ENCODE assay signal across 8 cellular contexts in genomic region chr5:35089688-35090314, GRCh38. TPM values are rescaled to one million over a fixed set of nuclear protein-coding genes. Genes with fewer than 3 reads are reported as not detected.
DNase-seq lines count a peak whose midpoint lies in the region; ATAC-seq, FAIRE-seq and TF ChIP-seq lines count a peak whose summit lies in the region.

No MANE protein-coding gene starts in this region.

- no peak overlapping the region for H2BK5ac ChIP-seq in H1 (ENCODE audit: low read depth, low read length)

- no peak overlapping the region for H4K5ac ChIP-seq in H1 (ENCODE audit: insufficient read length, low read depth, low read length)

- H3K9me3 Mint-ChIP-seq in activated CD4-positive, alpha-beta memory T cell treated with anti-CD3 and anti-CD28 coated beads, Interleukin-2, amount 10 ng/mL, durations not matched to agents 7 days and 5 days = no peaks in the 10 kb centered on the region
- no peaks in the 10 kb centered on the region for H3K9me3 Mint-ChIP-seq in naive B cell

- peak; percentile 90 for FAIRE-seq in H1 (lab: Jason Lieb, UNC)

- no peak overlapping the region for H2BK20ac ChIP-seq in H1 (ENCODE audit: low read length)

- no peaks in the 10 kb centered on the region for H3K79me2 ChIP-seq in H1 (ENCODE audit: control insufficient read depth in 1 of 2, insufficient read depth in 2 of 2, low read length in 2 of 2)

- peak overlapping the region; percentile 99 for H2AFZ ChIP-seq in H1 (ENCODE audit: low read length)

- no peaks in the 10 kb centered on the region for H3K4me1 Mint-ChIP-seq in activated CD4-positive, alpha-beta memory T cell treated with anti-CD3 and anti-CD28 coated beads, Interleukin-2, amount 10 ng/mL, durations not matched to agents 7 days and 5 days
- no peaks in the 10 kb centered on the region for H3K4me1 Mint-ChIP-seq in naive B cell

- 68% methylated on average over 5 of the region's 5 CpGs; no CpG with 5 or more reads in 1 of the 2 experiments for WGBS in H1 (ENCODE audit: extremely low coverage in 1 of 2, insufficient coverage in 1 of 2, insufficient read length in 1 of 2, insufficient replicate concordance in 2 of 2, low coverage in 1 of 2, low lambda C conversion rate in 2 of 2, missing lambda C conversion rate in 1 of 2), 2 experiments

- H3K18ac ChIP-seq in H1 (ENCODE audit: extremely low read depth, low read length) = no peak overlapping the region

- no peaks in the 10 kb centered on the region for H3K36me3 ChIP-seq in H1 (ENCODE audit: control insufficient read depth in 2 of 4, insufficient read depth in 4 of 4, low read length in 3 of 4)

- no peak overlapping the region for H3K56ac ChIP-seq in H1 (replicated peaks; ENCODE audit: insufficient read length, low read depth, low read length)

- no peak overlapping the region for H3K23ac ChIP-seq in H1 (ENCODE audit: insufficient read length)

- DNase-seq in G401 (ENCODE audit: low spot score) (peak; percentile 46), NCI-H748 (lab: John Stamatoyannopoulos, UW; ENCODE audit: unreplicated experiment) (peak; percentile 74), H1 (ENCODE audit: low read depth in 1 of 2, low spot score in 2 of 2) (peak; percentile 29 to 84), naive B cell (peak; percentile 31), stromal cell of bone marrow (ENCODE audit: low read depth) (peak; percentile 67)
- DNase-seq in activated CD4-positive, alpha-beta memory T cell treated with anti-CD3 and anti-CD28 coated beads, Interleukin-2, amount 10 ng/mL, durations not matched to agents 7 days and 5 days = peak; percentile 45

- peaks cover 13% of the 10 kb centered on the region for H3K27me3 Mint-ChIP-seq in activated CD4-positive, alpha-beta memory T cell treated with anti-CD3 and anti-CD28 coated beads, Interleukin-2, amount 10 ng/mL, durations not matched to agents 7 days and 5 days
- peaks cover 0 to 13% (median 10%) of the 10 kb centered on the region in 3 donors for H3K27me3 Mint-ChIP-seq in naive B cell

- H3K9me3 ChIP-seq in H1 (ENCODE audit: insufficient read depth in 2 of 2, low read depth in 1 of 2, low read length in 1 of 2) = no peaks in the 10 kb centered on the region

- no peak overlapping the region for H3K27ac Mint-ChIP-seq in activated CD4-positive, alpha-beta memory T cell treated with anti-CD3 and anti-CD28 coated beads, Interleukin-2, amount 10 ng/mL, durations not matched to agents 7 days and 5 days
- no peak overlapping the region for H3K27ac Mint-ChIP-seq in naive B cell

- H3K4me2 ChIP-seq in H1 (ENCODE audit: insufficient read depth in 1 of 2, low read depth in 2 of 2, low read length in 2 of 2) = no peak overlapping the region

- no peak overlapping the region for H3K14ac ChIP-seq in H1 (ENCODE audit: insufficient read length)

- no peak for TF ChIP-seq POLR2A in H1 (IDR thresholded peaks at IDR 0.05; ENCODE audit: control extremely low read depth in 1 of 2, low read depth in 2 of 2, low read length in 2 of 2)

- ATAC-seq in HG02759 (IDR thresholded peaks at IDR 0.05; ENCODE audit: unreplicated experiment) (peak; percentile 57), naive B cell (ENCODE audit: low read depth in 2 of 2) (peak in 1 of 2 donors; percentile 25), HG03139 (IDR thresholded peaks at IDR 0.05; ENCODE audit: unreplicated experiment) (no peak)

- no peak overlapping the region for H4K8ac ChIP-seq in H1 (ENCODE audit: extremely low read depth, insufficient read depth, low read length)

- POLR2A ChIA-PET in activated CD4-positive, alpha-beta memory T cell treated with anti-CD3 and anti-CD28 coated beads, Interleukin-2, amount 10 ng/mL, durations not matched to agents 7 days and 5 days (lab: Charles Lee) = no interaction called here
- POLR2A ChIA-PET in H1 (lab: Charles Lee; ENCODE audit: partially characterized antibody) = no interaction called here

- H2AK5ac ChIP-seq in H1 (ENCODE audit: low read depth, low read length) = no peak overlapping the region

- TF ChIP-seq EP300 in H1 (IDR thresholded peaks at IDR 0.05; ENCODE audit: borderline replicate concordance in 1 of 2, low read depth in 2 of 2, low read length in 2 of 2) = no peak

- H3K23me2 ChIP-seq in H1 (ENCODE audit: low read depth, low read length) = no peaks in the 10 kb centered on the region; the same call in 1 of the 2 replicates

- peaks cover 0 to 4% (median 1%) of the 10 kb centered on the region in 4 experiments; a peak in 2 of 7 replicates for H3K4me1 ChIP-seq in H1 (replicated peaks in 1 of 4; ENCODE audit: control insufficient read depth in 3 of 4, insufficient read depth in 4 of 4, low read length in 3 of 4)

- H2BK15ac ChIP-seq in H1 (ENCODE audit: low read length) = no peak overlapping the region

- H4K20me1 ChIP-seq in H1 (replicated peaks in 1 of 2; ENCODE audit: control insufficient read depth in 1 of 2, insufficient read depth in 2 of 2, low read length in 2 of 2) = no peaks in the 10 kb centered on the region

- H3K4me3 Mint-ChIP-seq in activated CD4-positive, alpha-beta memory T cell treated with anti-CD3 and anti-CD28 coated beads, Interleukin-2, amount 10 ng/mL, durations not matched to agents 7 days and 5 days = no peak overlapping the region
- no peak overlapping the region for H3K4me3 Mint-ChIP-seq in naive B cell

- H3K36me3 Mint-ChIP-seq in activated CD4-positive, alpha-beta memory T cell treated with anti-CD3 and anti-CD28 coated beads, Interleukin-2, amount 10 ng/mL, durations not matched to agents 7 days and 5 days (ENCODE audit: low read depth) = no peaks in the 10 kb centered on the region
- no peaks in the 10 kb centered on the region for H3K36me3 Mint-ChIP-seq in naive B cell

- H4K91ac ChIP-seq in H1 (replicated peaks; ENCODE audit: insufficient read length, low read length) = no peak overlapping the region

- TF ChIP-seq RAD21 in H1 (IDR thresholded peaks at IDR 0.05 in 1 of 2, conservative IDR thresholded peaks at IDR 0.05 in 1 of 2; ENCODE audit: low read depth in 2 of 2, low read length in 2 of 2) = peak; percentile 99

- no peak overlapping the region for H3K9ac ChIP-seq in H1 (replicated peaks in 1 of 4; ENCODE audit: extremely low read depth in 1 of 4, low read depth in 3 of 4, low read length in 3 of 4)

- CTCF ChIA-PET in activated CD4-positive, alpha-beta memory T cell treated with anti-CD3 and anti-CD28 coated beads, Interleukin-2, amount 10 ng/mL, durations not matched to agents 7 days and 5 days (lab: Charles Lee) = no interaction called here
- CTCF ChIA-PET in H1 (lab: Charles Lee; ENCODE audit: partially characterized antibody) = interaction anchor here (0.9 to 3.8 kb wide), 18 partner anchors 9 to 837 kb away, joined by 3 to 22 read pairs (median 5); no protein-coding TSS in a partner anchor

- H3K79me1 ChIP-seq in H1 (ENCODE audit: low read depth, low read length) = no peaks in the 10 kb centered on the region

- H3K4me3 ChIP-seq in H1 (ENCODE audit: extremely low read depth in 1 of 4, insufficient read depth in 2 of 4, low read depth in 3 of 4, low read length in 4 of 4) = no peak overlapping the region

- peak; percentile 65 to 94 (median 84) for TF ChIP-seq CTCF in H1 (IDR thresholded peaks at IDR 0.05; ENCODE audit: control extremely low read depth in 1 of 3, insufficient read depth in 1 of 3, low read depth in 1 of 3, low read length in 3 of 3)

- H3K4ac ChIP-seq in H1 (replicated peaks; ENCODE audit: insufficient read length, low read depth, low read length) = no peak overlapping the region

- H3K27ac ChIP-seq in H1 (ENCODE audit: low read depth, low read length) = no peak overlapping the region

- H2BK120ac ChIP-seq in H1 (replicated peaks; ENCODE audit: low read depth, low read length) = no peak overlapping the region

- H2BK12ac ChIP-seq in H1 (ENCODE audit: low read depth, low read length) = no peak overlapping the region

- in situ Hi-C loops in G401 (cut with HindIII; ENCODE audit: low sequenced_read_pairs) = no loop called here

- 0 out of 7 replicates have a peak, but pooled peaks cover 0 to 2% (median 0%) of the 10 kb centered on the region in 4 experiments for H3K27me3 ChIP-seq in H1 (replicated peaks in 1 of 4; ENCODE audit: control insufficient read depth in 3 of 4, extremely low read depth in 1 of 4, insufficient read depth in 3 of 4, low read length in 3 of 4)

TF ChIP-seq in H1, 55 proteins besides CTCF, POLR2A, EP300 and RAD21 (continues in another document):
- TF ChIP-seq ATF2 (IDR thresholded peaks at IDR 0.05; ENCODE audit: low read length) (no peak), GTF2F1 (IDR thresholded peaks at IDR 0.05; ENCODE audit: borderline replicate concordance, low read depth, low read length) (no peak), BCL11A (IDR thresholded peaks at IDR 0.05; ENCODE audit: low read depth in 2 of 2, low read length in 2 of 2) (no peak), TEAD4 (IDR thresholded peaks at IDR 0.05; ENCODE audit: low read depth, low read length) (peak; percentile 43; the same call in 1 of the 2 replicates), CBX5 (IDR thresholded peaks at IDR 0.05; ENCODE audit: low read depth, low read length) (no peak)

RNA-seq across cellular contexts. Expression of gene AGXT2, which starts 42.1 kb away (rescaled TPM):
- total RNA-seq in G401 (2014; rRNA removed; shearing (Covaris generic)) = not detected in 2 replicates
- total RNA-seq in activated CD4-positive, alpha-beta memory T cell treated with anti-CD3 and anti-CD28 coated beads, Interleukin-2, amount 10 ng/mL, durations not matched to agents 7 days and 5 days = not detected
- total RNA-seq in H1 (2021; fragmentation: NEBNext Ultra II Directional; extraction: Animal tissue kit (Norgen Biotek cat#: 25700)) = not detected in 2 replicates
- polyA plus RNA-seq in H1 (2011; rRNA removed) (not detected in 2 replicates), naive B cell (ENCODE audit: low read depth in 6 of 6) (not detected)
- polyA plus RNA-seq in H1 (2011; cell fraction: cytosol; rRNA removed) = not detected
- polyA plus RNA-seq in H1 (2011; cell fraction: nucleus; rRNA removed) = not detected
- not detected in 4 replicates for polyA plus RNA-seq in H1 (2012, experiment 1 of 2)
- not detected for polyA plus RNA-seq in H1 (2012, experiment 2 of 2)
- polyA plus RNA-seq in H1 (2013, experiment 1 of 2) = not detected
- not detected for polyA plus RNA-seq in H1 (2013, experiment 2 of 2)
- polyA minus RNA-seq in H1 (2011; rRNA and poly(A)+ RNA removed) = not detected in 2 replicates
- polyA minus RNA-seq in H1 (2011; cell fraction: cytosol; rRNA and poly(A)+ RNA removed) = not detected
- polyA minus RNA-seq in H1 (2011; cell fraction: nucleus; rRNA and poly(A)+ RNA removed) = not detected
